8 cellular contexts compared by ENCODE assay signal in genomic region chr2:189762551-189763298, GRCh38. TPM values are rescaled to one million over a fixed set of nuclear protein-coding genes. Genes with fewer than 3 reads are reported as not detected.
DNase-seq lines count a peak whose midpoint lies in the region; FAIRE-seq and TF ChIP-seq lines count a peak whose summit lies in the region.

TSS of gene OSGEPL1 (minus strand) at chr2:189762792. CDS start at chr2:189761640, 1,152 bp downstream.

- H3K4me2 ChIP-seq in H1 (ENCODE audit: insufficient read depth in 1 of 2, low read depth in 2 of 2, low read length in 2 of 2): peak within 1 kb of the TSS; percentile 49 to 75
- peak within 1 kb of the TSS; percentile 96 for H3K4me2 ChIP-seq in mesenchymal stem cell (ENCODE audit: low read length, poor library complexity, severe bottlenecking)

- peak within 1 kb of the TSS; percentile 82 for H4K5ac ChIP-seq in H1 (ENCODE audit: insufficient read length, low read depth, low read length)

- DNase-seq in COR-L47 (lab: John Stamatoyannopoulos, UW) (peak; percentile 94), GM20000 (ENCODE audit: low spot score) (peak; percentile 84), HT-29 (ENCODE audit: low spot score) (peak; percentile 96), H1 (ENCODE audit: low read depth in 1 of 2, low spot score in 2 of 2) (peak; percentile 87 to 91), mesenchymal stem cell (peak; percentile 93)
- DNase-seq in NK-92 treated with Interleukin-12 subunit alpha and Interleukin-12 subunit beta, amount 100 ng/mL, for 24 hours (lab: John Stamatoyannopoulos, UW): peak; percentile 89
- DNase-seq in activated CD8-positive, alpha-beta memory T cell treated with anti-CD3 and anti-CD28 coated beads for 48 hours (ENCODE audit: low read depth in 2 of 3, low spot score in 2 of 3): peak; percentile 79 to 82 (median 81)
- peak; percentile 81 for DNase-seq in stimulated activated CD8-positive, alpha-beta memory T cell treated with anti-CD3 and anti-CD28 coated beads, Interleukin-12 subunit alpha, Interleukin-12 subunit beta, amount 100 ng/mL, for 4 hours (ENCODE audit: low read depth)

- H3K27ac ChIP-seq in H1 (ENCODE audit: low read depth, low read length) (peak within 1 kb of the TSS; percentile 85), mesenchymal stem cell (ENCODE audit: low read length, poor library complexity, severe bottlenecking) (peak within 1 kb of the TSS; percentile 99)

- TF ChIP-seq CTCF in GM20000 (IDR thresholded peaks at IDR 0.05; ENCODE audit: extremely low read depth, missing control alignments) (peak; percentile 51), H1 (IDR thresholded peaks at IDR 0.05; ENCODE audit: control extremely low read depth in 1 of 3, insufficient read depth in 1 of 3, low read depth in 1 of 3, low read length in 3 of 3) (peak; percentile 15 to 68 (median 36); a peak in 3 of 4 replicates)

- peak within 1 kb of the TSS; percentile 95 for H2AFZ ChIP-seq in H1 (ENCODE audit: low read length)
- peak within 1 kb of the TSS; percentile 98 for H2AFZ ChIP-seq in mesenchymal stem cell (ENCODE audit: low read depth, low read length)

- H4K20me1 ChIP-seq in H1 (replicated peaks in 1 of 2; ENCODE audit: control insufficient read depth in 1 of 2, insufficient read depth in 2 of 2, low read length in 2 of 2): no peaks in the 10 kb centered on the region

- H3K18ac ChIP-seq in H1 (ENCODE audit: extremely low read depth, low read length): peak within 1 kb of the TSS; percentile 80
- H3K18ac ChIP-seq in mesenchymal stem cell (ENCODE audit: low read depth in 1 of 2, low read length in 2 of 2): peak within 1 kb of the TSS; percentile 81 to 95

- H3K23ac ChIP-seq in H1 (ENCODE audit: insufficient read length) (no peak within 1 kb of the TSS), mesenchymal stem cell (ENCODE audit: low read length in 2 of 2) (no peak within 1 kb of the TSS)

- H3K79me1 ChIP-seq in H1 (ENCODE audit: low read depth, low read length) (no peaks in the 10 kb centered on the region), mesenchymal stem cell (replicated peaks; ENCODE audit: low read length, poor library complexity, severe bottlenecking) (peaks cover 3% of the 10 kb centered on the region)

- H4K8ac ChIP-seq in H1 (ENCODE audit: extremely low read depth, insufficient read depth, low read length) (peak within 1 kb of the TSS; percentile 68; the same call in 1 of the 2 replicates), mesenchymal stem cell (ENCODE audit: low read length) (peak within 1 kb of the TSS; percentile 96)

- peak within 1 kb of the TSS; percentile 87 for H2BK5ac ChIP-seq in H1 (ENCODE audit: low read depth, low read length)
- no peak within 1 kb of the TSS for H2BK5ac ChIP-seq in mesenchymal stem cell (ENCODE audit: low read depth, low read length, poor library complexity, severe bottlenecking)

- WGBS in H1 (ENCODE audit: extremely low coverage in 1 of 2, insufficient coverage in 1 of 2, insufficient read length in 1 of 2, insufficient replicate concordance in 2 of 2, low coverage in 1 of 2, low lambda C conversion rate in 2 of 2, missing lambda C conversion rate in 1 of 2), 2 experiments: 1% methylated on average over 33 of the region's 33 CpGs; no CpG with 5 or more reads in 1 of the 2 experiments
- under 1% methylated on average over 26 of the region's 33 CpGs for WGBS in mesenchymal stem cell

- H3K9ac ChIP-seq in H1 (replicated peaks in 1 of 4; ENCODE audit: extremely low read depth in 1 of 4, low read depth in 3 of 4, low read length in 3 of 4) (peak within 1 kb of the TSS; percentile 86 to 97 (median 90)), mesenchymal stem cell (ENCODE audit: low read length) (peak within 1 kb of the TSS; percentile 96)

- H2BK20ac ChIP-seq in H1 (ENCODE audit: low read length): no peak within 1 kb of the TSS

- CTCF ChIA-PET in H1 (lab: Charles Lee; ENCODE audit: partially characterized antibody): interaction anchor here (0.6 to 3.1 kb wide), 30 partner anchors 9 to 1578 kb away, joined by 3 to 33 read pairs (median 4); partner anchors contain the start of genes ASNSD1, ORMDL1 and PMS1

- H3K9me3 ChIP-seq in H1 (ENCODE audit: insufficient read depth in 2 of 2, low read depth in 1 of 2, low read length in 1 of 2) (no peaks in the 10 kb centered on the region), mesenchymal stem cell (ENCODE audit: control insufficient read depth, low read length) (no peaks in the 10 kb centered on the region)

- peak in 1 of 2 experiments; percentile 9; a peak in 1 of 4 replicates for TF ChIP-seq RAD21 in H1 (IDR thresholded peaks at IDR 0.05 in 1 of 2, conservative IDR thresholded peaks at IDR 0.05 in 1 of 2; ENCODE audit: low read depth in 2 of 2, low read length in 2 of 2)

- H4K91ac ChIP-seq in H1 (replicated peaks; ENCODE audit: insufficient read length, low read length) (no peak within 1 kb of the TSS), mesenchymal stem cell (ENCODE audit: low read length) (peak within 1 kb of the TSS; percentile 78)

- H3K4me1 ChIP-seq in H1 (replicated peaks in 1 of 4; ENCODE audit: control insufficient read depth in 3 of 4, insufficient read depth in 4 of 4, low read length in 3 of 4) (no peaks in the 10 kb centered on the region; a peak in 1 of 7 replicates), mesenchymal stem cell (ENCODE audit: control insufficient read depth, insufficient read depth, low read depth, low read length) (no peaks in the 10 kb centered on the region)

- no peak for TF ChIP-seq EP300 in H1 (IDR thresholded peaks at IDR 0.05; ENCODE audit: borderline replicate concordance in 1 of 2, low read depth in 2 of 2, low read length in 2 of 2)

- H3K56ac ChIP-seq in H1 (replicated peaks; ENCODE audit: insufficient read length, low read depth, low read length): peak within 1 kb of the TSS; percentile 71

- H2AK5ac ChIP-seq in H1 (ENCODE audit: low read depth, low read length) (no peak within 1 kb of the TSS), mesenchymal stem cell (ENCODE audit: low read length, severe bottlenecking) (no peak within 1 kb of the TSS)

- no peak within 1 kb of the TSS for H2BK15ac ChIP-seq in H1 (ENCODE audit: low read length)
- H2BK15ac ChIP-seq in mesenchymal stem cell (ENCODE audit: low read depth, poor library complexity, severe bottlenecking): peak within 1 kb of the TSS; percentile 19

- H3K14ac ChIP-seq in H1 (ENCODE audit: insufficient read length) (no peak within 1 kb of the TSS), mesenchymal stem cell (ENCODE audit: low read length in 2 of 2) (peak within 1 kb of the TSS in 1 of 2 experiments; percentile 83)

- H3K4me3 ChIP-seq in H1 (ENCODE audit: extremely low read depth in 1 of 4, insufficient read depth in 2 of 4, low read depth in 3 of 4, low read length in 4 of 4): peak within 1 kb of the TSS; percentile 81 to 91 (median 88)
- peak within 1 kb of the TSS; percentile 84 to 92 for H3K4me3 ChIP-seq in mesenchymal stem cell (ENCODE audit: insufficient read depth in 1 of 2, low read depth in 1 of 2, low read length in 2 of 2)

- H2BK12ac ChIP-seq in H1 (ENCODE audit: low read depth, low read length): no peak within 1 kb of the TSS
- H2BK12ac ChIP-seq in mesenchymal stem cell (ENCODE audit: low read length in 2 of 2): no peak within 1 kb of the TSS

- peak; percentile 49 to 95 for TF ChIP-seq POLR2A in H1 (IDR thresholded peaks at IDR 0.05; ENCODE audit: control extremely low read depth in 1 of 2, low read depth in 2 of 2, low read length in 2 of 2)

- H2BK120ac ChIP-seq in H1 (replicated peaks; ENCODE audit: low read depth, low read length) (no peak within 1 kb of the TSS), mesenchymal stem cell (ENCODE audit: low read depth, low read length) (peak within 1 kb of the TSS; percentile 73)

- H3K79me2 ChIP-seq in H1 (ENCODE audit: control insufficient read depth in 1 of 2, insufficient read depth in 2 of 2, low read length in 2 of 2): no peaks in the 10 kb centered on the region

- H3K23me2 ChIP-seq in H1 (ENCODE audit: low read depth, low read length): no peaks in the 10 kb centered on the region

- POLR2A ChIA-PET in H1 (lab: Charles Lee; ENCODE audit: partially characterized antibody): interaction anchor here (0.6 to 4.3 kb wide), 10 partner anchors 11 to 1544 kb away, joined by 3 to 28 read pairs (median 4); partner anchors contain the start of genes ORMDL1, PMS1 and WDR75

- H3K27me3 ChIP-seq in H1 (replicated peaks in 1 of 4; ENCODE audit: control insufficient read depth in 3 of 4, extremely low read depth in 1 of 4, insufficient read depth in 3 of 4, low read length in 3 of 4) (no peaks in the 10 kb centered on the region), mesenchymal stem cell (ENCODE audit: control insufficient read depth in 1 of 2, insufficient read depth in 1 of 2, low read length in 2 of 2) (no peaks in the 10 kb centered on the region)

- peak; percentile 95 for FAIRE-seq in H1 (lab: Jason Lieb, UNC)

- peak within 1 kb of the TSS; percentile 82 for H3K4ac ChIP-seq in H1 (replicated peaks; ENCODE audit: insufficient read length, low read depth, low read length)
- peak within 1 kb of the TSS in 1 of 2 experiments; percentile 95 for H3K4ac ChIP-seq in mesenchymal stem cell (ENCODE audit: low read depth in 1 of 2, low read length in 2 of 2)

- H3K36me3 ChIP-seq in H1 (ENCODE audit: control insufficient read depth in 2 of 4, insufficient read depth in 4 of 4, low read length in 3 of 4): peaks cover 0 to 6% (median 0%) of the 10 kb centered on the region in 4 experiments; a peak in 2 of 8 replicates
- peaks cover 3 to 20% of the 10 kb centered on the region in 2 experiments for H3K36me3 ChIP-seq in mesenchymal stem cell (ENCODE audit: control insufficient read depth in 1 of 2, insufficient read depth in 2 of 2, low read depth in 1 of 2, low read length in 2 of 2)

TF ChIP-seq in H1, 55 proteins besides CTCF, POLR2A, EP300 and RAD21 (continues in another document):
- TF ChIP-seq TBP (IDR thresholded peaks at IDR 0.05; ENCODE audit: low read depth, low read length): peak; percentile 77
- TF ChIP-seq POU5F1 (IDR thresholded peaks at IDR 0.05; ENCODE audit: low read depth, low read length): no peak
- 0 out of 2 replicates have a peak, but pooled peaks have one; percentile 11 for TF ChIP-seq NRF1 (IDR thresholded peaks at IDR 0.05; ENCODE audit: low read depth, low read length)
- TF ChIP-seq RBBP5 (IDR thresholded peaks at IDR 0.05; ENCODE audit: borderline replicate concordance, low read depth, low read length): peak; percentile 90
- no peak for TF ChIP-seq SP2 (IDR thresholded peaks at IDR 0.05; ENCODE audit: low read length)

RNA-seq across cellular contexts. Expression of gene OSGEPL1, which starts in this region (rescaled TPM):
- total RNA-seq in HT-29 (2014; rRNA removed; shearing (Covaris generic)): 1.9 and 2.3 TPM in 2 replicates
- total RNA-seq in H1 (2021; fragmentation: NEBNext Ultra II Directional; extraction: Animal tissue kit (Norgen Biotek cat#: 25700)): 11.8 and 15.7 TPM in 2 replicates
- 4.8 and 7.1 TPM in 2 replicates for polyA plus RNA-seq in H1 (2011; rRNA removed)
- polyA plus RNA-seq in H1 (2011; cell fraction: cytosol; rRNA removed): 9.8 TPM
- 6.9 TPM for polyA plus RNA-seq in H1 (2011; cell fraction: nucleus; rRNA removed)
- 8.3 to 14.5 TPM (median 10.6 TPM) in 4 replicates for polyA plus RNA-seq in H1 (2012, experiment 1 of 2)
- 2.7 TPM for polyA plus RNA-seq in H1 (2012, experiment 2 of 2)
- 12.7 TPM for polyA plus RNA-seq in H1 (2013, experiment 1 of 2)
- 12.2 TPM for polyA plus RNA-seq in H1 (2013, experiment 2 of 2)
- 10.9 and 12.2 TPM in 2 replicates for polyA minus RNA-seq in H1 (2011; rRNA and poly(A)+ RNA removed)
- 11.5 TPM for polyA minus RNA-seq in H1 (2011; cell fraction: cytosol; rRNA and poly(A)+ RNA removed)
- polyA minus RNA-seq in H1 (2011; cell fraction: nucleus; rRNA and poly(A)+ RNA removed): 24.2 TPM
- 5.6 TPM for polyA plus RNA-seq in mesenchymal stem cell (2013, experiment 1 of 2)
- 5.3 TPM for polyA plus RNA-seq in mesenchymal stem cell (2013, experiment 2 of 2)

Comparison
In these comparisons a context has a peak if more than half of its experiments do, and no peak if none do; other contexts are left out.
1. Peak in every context shown above with its lines: DNase-seq, H3K4me3 ChIP-seq and H3K27ac ChIP-seq.